ENCODE assay signal across 1 cellular context in genomic region chr3:9948586-9948985, GRCh38.
TF ChIP-seq lines count a peak whose summit lies in the region.

No MANE protein-coding gene starts in this region.

TF ChIP-seq in HepG2, 621 proteins besides CTCF, POLR2A, EP300 and RAD21:
- no peak for TF ChIP-seq ZNF776 (CRISPR knock-in tag; IDR thresholded peaks at IDR 0.05)
- no peak for TF ChIP-seq SNAPC4 (CRISPR knock-in tag; IDR thresholded peaks at IDR 0.05)
- no peak for TF ChIP-seq EZH2 (conservative IDR thresholded peaks at IDR 0.05; ENCODE audit: low read depth, low read length)
- TF ChIP-seq PAXIP1 (CRISPR knock-in tag; conservative IDR thresholded peaks at IDR 0.05): no peak
- TF ChIP-seq ZNF343 (CRISPR knock-in tag; IDR thresholded peaks at IDR 0.05): no peak
- TF ChIP-seq IRF9 (CRISPR knock-in tag; IDR thresholded peaks at IDR 0.05; ENCODE audit: borderline replicate concordance): no peak
- no peak for TF ChIP-seq MED1 (CRISPR knock-in tag; IDR thresholded peaks at IDR 0.05)
- no peak for TF ChIP-seq FOXK2 (IDR thresholded peaks at IDR 0.05)
- no peak for TF ChIP-seq CBX1 (IDR thresholded peaks at IDR 0.05; ENCODE audit: low read depth)
- no peak for TF ChIP-seq ZBTB49 (CRISPR knock-in tag; IDR thresholded peaks at IDR 0.05; ENCODE audit: borderline replicate concordance)
- no peak for TF ChIP-seq BRF2 (CRISPR knock-in tag; IDR thresholded peaks at IDR 0.05)
- no peak for TF ChIP-seq EED (CRISPR knock-in tag; IDR thresholded peaks at IDR 0.05)
- TF ChIP-seq ZNF441 (CRISPR knock-in tag; IDR thresholded peaks at IDR 0.05; ENCODE audit: borderline replicate concordance): no peak
- no peak for TF ChIP-seq ZNF124 (CRISPR knock-in tag; IDR thresholded peaks at IDR 0.05)
- TF ChIP-seq GZF1 (CRISPR knock-in tag; IDR thresholded peaks at IDR 0.05): no peak
- TF ChIP-seq NAIF1 (CRISPR knock-in tag; IDR thresholded peaks at IDR 0.05; ENCODE audit: borderline replicate concordance): no peak
- no peak for TF ChIP-seq ZNF614 (CRISPR knock-in tag; IDR thresholded peaks at IDR 0.05; ENCODE audit: borderline replicate concordance)
- no peak for TF ChIP-seq ZNF10 (CRISPR knock-in tag; IDR thresholded peaks at IDR 0.05; ENCODE audit: borderline replicate concordance, low read depth)
- no peak for TF ChIP-seq ATRX (CRISPR knock-in tag; IDR thresholded peaks at IDR 0.05; ENCODE audit: borderline replicate concordance)
- no peak for TF ChIP-seq ZSCAN31 (CRISPR knock-in tag; IDR thresholded peaks at IDR 0.05; ENCODE audit: low read depth)
